Comparison of ENCODE assay signal across 9 cellular contexts in genomic region chr1:43058545-43059360, GRCh38.
DNase-seq lines count a peak whose midpoint lies in the region; ATAC-seq and TF ChIP-seq lines count a peak whose summit lies in the region.
"Had no signal": no experiment of that assay in that cellular context is flagged by ENCODE, and none has a peak within 500 bp of the region (broad histone marks: within the 10 kb centered on the region; RNA-seq: fewer than 3 reads in every experiment).

No MANE protein-coding gene starts in this region.

- H3K9ac ChIP-seq in smooth muscle cell (ENCODE audit: low read depth), result no peak overlapping the region

- H3F3A ChIP-seq in smooth muscle cell (ENCODE audit: low read depth), result peaks cover 19% of the 10 kb centered on the region

- 9% methylated on average over 10 of the region's 12 CpGs for WGBS in smooth muscle cell (ENCODE audit: low lambda C conversion rate)
- WGBS in suprapubic skin, result 25% methylated on average over 10 of the region's 12 CpGs

- no peak for TF ChIP-seq EP300 in suprapubic skin (IDR thresholded peaks at IDR 0.05)

- H3K4me3 ChIP-seq in fibroblast of pulmonary artery (replicated peaks; ENCODE audit: low read depth, low read length), result no peak overlapping the region
- no peak overlapping the region for H3K4me3 ChIP-seq in smooth muscle cell
- H3K4me3 ChIP-seq in suprapubic skin, result no peak overlapping the region

- ATAC-seq in SK-N-SH treated with all-trans-retinoic acid at 6 μM for 48 hours, result peak; percentile 73
- ATAC-seq in GM21528 (IDR thresholded peaks at IDR 0.05; ENCODE audit: low FRiP score, unreplicated experiment), result no peak

- H4K20me1 ChIP-seq in smooth muscle cell (ENCODE audit: low read depth), result no peaks in the 10 kb centered on the region

- no peaks in the 10 kb centered on the region for H3K27me3 ChIP-seq in smooth muscle cell (ENCODE audit: low read depth)
- peaks cover 3% of the 10 kb centered on the region for H3K27me3 ChIP-seq in suprapubic skin

- TF ChIP-seq CTCF in fibroblast of pulmonary artery (IDR thresholded peaks at IDR 0.05; ENCODE audit: low read length, missing control alignments), result no peak
- no peak for TF ChIP-seq CTCF in smooth muscle cell (IDR thresholded peaks at IDR 0.05; ENCODE audit: borderline replicate concordance, insufficient read depth, poor library complexity, severe bottlenecking)
- no peak for TF ChIP-seq CTCF in suprapubic skin (IDR thresholded peaks at IDR 0.05)

- H3K4me1 ChIP-seq in smooth muscle cell (ENCODE audit: low read depth) (peaks cover 27% of the 10 kb centered on the region), suprapubic skin (peaks cover 37% of the 10 kb centered on the region)

- peak overlapping the region; percentile 84 for H2AFZ ChIP-seq in smooth muscle cell (ENCODE audit: low read depth)

- H3K9me3 ChIP-seq in smooth muscle cell (replicated peaks; ENCODE audit: low read depth) (no peaks in the 10 kb centered on the region), suprapubic skin (no peaks in the 10 kb centered on the region)
- H3K9me3 ChIP-seq: Caco-2 had no signal

- H3K36me3 ChIP-seq in smooth muscle cell (ENCODE audit: low read depth) (no peaks in the 10 kb centered on the region), suprapubic skin (no peaks in the 10 kb centered on the region)

- H3K27ac ChIP-seq in smooth muscle cell (ENCODE audit: low read depth) (peak overlapping the region; percentile 77), suprapubic skin (no peak overlapping the region)

- no peaks in the 10 kb centered on the region for H3K79me2 ChIP-seq in smooth muscle cell (ENCODE audit: low read depth)

- peak; percentile 69 for DNase-seq in activated CD8-positive, alpha-beta memory T cell treated with anti-CD3 and anti-CD28 coated beads, Interleukin-2, amount 50 U/mL, for 48 hours
- no peak for DNase-seq in activated CD8-positive, alpha-beta memory T cell treated with anti-CD3 and anti-CD28 coated beads for 24 hours
- DNase-seq in fibroblast of pulmonary artery (ENCODE audit: low read depth), result peak; percentile 56
- peak; percentile 16 for DNase-seq in smooth muscle cell (lab: John Stamatoyannopoulos, UW; ENCODE audit: unreplicated experiment)
- no peak for DNase-seq in LoVo (ENCODE audit: low spot score)
- DNase-seq in suprapubic skin (ENCODE audit: low spot score in 2 of 2), result no peak

- H3K4me2 ChIP-seq in smooth muscle cell, result peak overlapping the region; percentile 75

- TF ChIP-seq POLR2A in suprapubic skin (IDR thresholded peaks at IDR 0.05), result no peak

TF ChIP-seq in SK-N-SH treated with all-trans-retinoic acid at 6 μM for 48 hours, 23 proteins besides CTCF, POLR2A, EP300 and RAD21:
- TF ChIP-seq PATZ1 (CRISPR knock-in tag; IDR thresholded peaks at IDR 0.05; ENCODE audit: borderline replicate concordance) (no peak), TSHZ2 (CRISPR knock-in tag; IDR thresholded peaks at IDR 0.05) (no peak), CREB5 (CRISPR knock-in tag; IDR thresholded peaks at IDR 0.05; ENCODE audit: low read depth) (no peak), RARB (CRISPR knock-in tag; IDR thresholded peaks at IDR 0.05) (no peak), ZFP3 (CRISPR knock-in tag; IDR thresholded peaks at IDR 0.05) (no peak)

Comparison
In these comparisons a context has a peak if more than half of its experiments do, and no peak if none do; other contexts are left out.
1. DNase-seq: peak in activated CD8-positive, alpha-beta memory T cell treated with anti-CD3 and anti-CD28 coated beads, Interleukin-2, amount 50 U/mL, for 48 hours (single experiment), fibroblast of pulmonary artery (single experiment) and smooth muscle cell (single experiment); none in activated CD8-positive, alpha-beta memory T cell treated with anti-CD3 and anti-CD28 coated beads for 24 hours (single experiment), LoVo (single experiment) and suprapubic skin (0 of 2).